ENCODE assay signal across 13 cellular contexts in the genomic region with DNA sequence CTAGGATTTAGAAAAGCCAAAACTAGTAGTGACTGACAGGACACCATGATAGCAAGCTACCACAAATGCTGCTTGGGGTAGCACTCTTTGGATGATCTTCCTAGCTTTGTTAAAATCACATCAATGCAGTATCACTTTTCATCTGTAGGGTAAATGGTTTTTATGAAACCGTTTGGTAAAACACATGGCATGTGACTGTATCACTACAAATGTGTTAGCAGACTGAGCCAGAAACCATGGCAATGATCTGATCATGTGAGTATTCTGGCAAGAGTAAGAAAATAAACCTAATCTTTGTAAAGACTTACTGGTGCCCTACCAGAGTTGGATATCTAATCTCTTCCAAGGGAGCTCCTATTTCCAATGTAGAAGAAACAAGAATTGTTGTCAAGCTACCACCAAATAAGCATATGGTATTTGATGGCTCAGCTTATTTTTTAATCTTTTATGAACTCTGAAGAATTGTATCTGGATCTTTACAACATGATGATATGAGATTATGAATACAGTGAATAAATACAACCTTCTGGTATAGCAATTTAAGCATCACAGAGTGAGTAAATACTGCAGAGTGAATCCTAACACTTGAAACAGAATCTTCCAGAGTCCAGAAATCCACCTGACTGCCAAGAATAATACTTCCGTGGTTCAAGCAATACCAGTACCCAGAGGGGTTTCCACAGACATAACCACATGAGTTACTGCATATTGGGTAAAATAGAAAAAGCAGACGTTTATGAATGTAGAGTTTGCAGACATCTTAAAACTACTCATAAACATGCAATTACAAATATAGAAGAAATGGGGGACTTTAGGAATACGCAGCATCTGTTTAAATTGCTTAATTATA.
DNase-seq lines count a peak whose midpoint lies in the region; ATAC-seq and TF ChIP-seq lines count a peak whose summit lies in the region.
"Had no signal": no experiment of that assay in that cellular context is flagged by ENCODE, and none has a peak within 500 bp of the region (broad histone marks: within the 10 kb centered on the region; RNA-seq: fewer than 3 reads in every experiment).

No MANE protein-coding gene starts in this region.

- no peak overlapping the region for H3K4me3 ChIP-seq in CD8-positive, alpha-beta T cell (ENCODE audit: low read depth, low read length)

- peaks cover 66% of the 10 kb centered on the region for H3K27me3 Mint-ChIP-seq in T-helper 17 cell
- H3K27me3 Mint-ChIP-seq in glutamatergic neuron (ENCODE audit: unreplicated experiment) = peaks cover 3% of the 10 kb centered on the region
- peaks cover 4% of the 10 kb centered on the region for H3K27me3 Mint-ChIP-seq in CD8-positive, alpha-beta T cell (ENCODE audit: low read depth)

- H3K9me3 ChIP-seq in T-helper 17 cell (ENCODE audit: control insufficient read depth, low read length, poor library complexity, severe bottlenecking) = no peaks in the 10 kb centered on the region
- H3K9me3 ChIP-seq in CD8-positive, alpha-beta T cell (ENCODE audit: low read length) = no peaks in the 10 kb centered on the region
- H3K9me3 ChIP-seq: heart left ventricle, ovary had no signal

- POLR2A ChIA-PET in CD8-positive, alpha-beta T cell (lab: Charles Lee) = interaction anchor here (0.8 kb wide), 1 partner anchor 11 kb away, joined by 3 read pairs; no protein-coding TSS in a partner anchor

- intact Hi-C loops in CD8-positive, alpha-beta T cell (cut with DNase I, micrococcal nuclease) = loop anchor here (5.0 kb wide), 2 partner anchors 388 to 558 kb away; no protein-coding TSS in a partner anchor

- H3K9me3 Mint-ChIP-seq in glutamatergic neuron (ENCODE audit: unreplicated experiment) = no peaks in the 10 kb centered on the region
- no peaks in the 10 kb centered on the region for H3K9me3 Mint-ChIP-seq in CD8-positive, alpha-beta T cell
- H3K9me3 Mint-ChIP-seq: activated B cell treated with CpG ODN at 0.5 μM for 24 hours; activated naive CD8-positive, alpha-beta T cell treated with anti-CD3 and anti-CD28 coated beads for 36 hours had no signal

- CTCF ChIA-PET in CD8-positive, alpha-beta T cell (lab: Charles Lee) = interaction anchor here (0.7 kb wide), 1 partner anchor 269 kb away, joined by 4 read pairs; no protein-coding TSS in a partner anchor

- H3K27me3 ChIP-seq in CD8-positive, alpha-beta T cell (ENCODE audit: insufficient read depth, low read length) = no peaks in the 10 kb centered on the region
- H3K27me3 ChIP-seq: heart left ventricle, ovary had no signal

- H3K27ac Mint-ChIP-seq in T-helper 17 cell = peak overlapping the region; percentile 8
- no peak overlapping the region for H3K27ac Mint-ChIP-seq in glutamatergic neuron (ENCODE audit: unreplicated experiment)
- H3K27ac Mint-ChIP-seq in CD8-positive, alpha-beta T cell = no peak overlapping the region
- H3K27ac Mint-ChIP-seq: activated B cell treated with CpG ODN at 0.5 μM for 24 hours had no signal

- no peak overlapping the region for H3K4me3 Mint-ChIP-seq in T-helper 17 cell
- H3K4me3 Mint-ChIP-seq in glutamatergic neuron (ENCODE audit: unreplicated experiment) = peak overlapping the region; percentile 48
- H3K4me3 Mint-ChIP-seq in CD8-positive, alpha-beta T cell = no peak overlapping the region

- peak; percentile 39 for DNase-seq in GM04504 (ENCODE audit: low read depth)
- no peak for DNase-seq in T-helper 17 cell
- DNase-seq in glutamatergic neuron = no peak
- DNase-seq in smooth muscle cell of the brain vasculature (ENCODE audit: low read depth, low spot score) = peak; percentile 37
- DNase-seq in CD8-positive, alpha-beta T cell = no peak
- DNase-seq in activated CD4-positive, alpha-beta T cell treated with anti-CD3 and anti-CD28 coated beads for 48 hours = no peak
- DNase-seq: activated B cell treated with CpG ODN at 0.5 μM for 24 hours; activated naive CD8-positive, alpha-beta T cell treated with anti-CD3 and anti-CD28 coated beads for 36 hours; heart left ventricle; KG1 had no signal

- H3K4me1 Mint-ChIP-seq in T-helper 17 cell (peaks cover 8% of the 10 kb centered on the region), glutamatergic neuron (ENCODE audit: low read depth, unreplicated experiment) (peaks cover 19% of the 10 kb centered on the region)
- H3K4me1 Mint-ChIP-seq in CD8-positive, alpha-beta T cell (ENCODE audit: low read depth) = peaks cover 18% of the 10 kb centered on the region

- no peak for ATAC-seq in T-helper 17 cell
- ATAC-seq in GM18858 (IDR thresholded peaks at IDR 0.05; ENCODE audit: unreplicated experiment) = no peak
- ATAC-seq in CD8-positive, alpha-beta T cell = no peak
- ATAC-seq in HG02870 (IDR thresholded peaks at IDR 0.05; ENCODE audit: unreplicated experiment) = no peak
- ATAC-seq: heart left ventricle had no signal

- H3K36me3 ChIP-seq in CD8-positive, alpha-beta T cell (ENCODE audit: insufficient read depth, low read length) = no peaks in the 10 kb centered on the region
- H3K36me3 ChIP-seq: heart left ventricle, ovary had no signal

- no peak overlapping the region for H3K27ac ChIP-seq in CD8-positive, alpha-beta T cell (ENCODE audit: low read depth, low read length)

- H3K36me3 Mint-ChIP-seq in T-helper 17 cell (ENCODE audit: low read depth) (no peaks in the 10 kb centered on the region), glutamatergic neuron (ENCODE audit: unreplicated experiment) (no peaks in the 10 kb centered on the region)
- H3K36me3 Mint-ChIP-seq in CD8-positive, alpha-beta T cell = no peaks in the 10 kb centered on the region
- H3K36me3 Mint-ChIP-seq: activated naive CD8-positive, alpha-beta T cell treated with anti-CD3 and anti-CD28 coated beads for 36 hours had no signal

- peaks cover 13% of the 10 kb centered on the region for H3K4me1 ChIP-seq in CD8-positive, alpha-beta T cell (ENCODE audit: insufficient read depth, low read length)

- TF ChIP-seq CTCF in glutamatergic neuron (IDR thresholded peaks at IDR 0.05; ENCODE audit: partially characterized antibody, unreplicated experiment) = peak; percentile 7
- no peak for TF ChIP-seq CTCF in CD8-positive, alpha-beta T cell (IDR thresholded peaks at IDR 0.05)

Comparison
In these comparisons a context has a peak if more than half of its experiments do, and no peak if none do; other contexts are left out.
1. DNase-seq: peak in GM04504 (single experiment) and smooth muscle cell of the brain vasculature (single experiment); none in T-helper 17 cell (0 of 3), glutamatergic neuron (single experiment), CD8-positive, alpha-beta T cell (0 of 7) and activated CD4-positive, alpha-beta T cell treated with anti-CD3 and anti-CD28 coated beads for 48 hours (single experiment).